In the genomic region with DNA sequence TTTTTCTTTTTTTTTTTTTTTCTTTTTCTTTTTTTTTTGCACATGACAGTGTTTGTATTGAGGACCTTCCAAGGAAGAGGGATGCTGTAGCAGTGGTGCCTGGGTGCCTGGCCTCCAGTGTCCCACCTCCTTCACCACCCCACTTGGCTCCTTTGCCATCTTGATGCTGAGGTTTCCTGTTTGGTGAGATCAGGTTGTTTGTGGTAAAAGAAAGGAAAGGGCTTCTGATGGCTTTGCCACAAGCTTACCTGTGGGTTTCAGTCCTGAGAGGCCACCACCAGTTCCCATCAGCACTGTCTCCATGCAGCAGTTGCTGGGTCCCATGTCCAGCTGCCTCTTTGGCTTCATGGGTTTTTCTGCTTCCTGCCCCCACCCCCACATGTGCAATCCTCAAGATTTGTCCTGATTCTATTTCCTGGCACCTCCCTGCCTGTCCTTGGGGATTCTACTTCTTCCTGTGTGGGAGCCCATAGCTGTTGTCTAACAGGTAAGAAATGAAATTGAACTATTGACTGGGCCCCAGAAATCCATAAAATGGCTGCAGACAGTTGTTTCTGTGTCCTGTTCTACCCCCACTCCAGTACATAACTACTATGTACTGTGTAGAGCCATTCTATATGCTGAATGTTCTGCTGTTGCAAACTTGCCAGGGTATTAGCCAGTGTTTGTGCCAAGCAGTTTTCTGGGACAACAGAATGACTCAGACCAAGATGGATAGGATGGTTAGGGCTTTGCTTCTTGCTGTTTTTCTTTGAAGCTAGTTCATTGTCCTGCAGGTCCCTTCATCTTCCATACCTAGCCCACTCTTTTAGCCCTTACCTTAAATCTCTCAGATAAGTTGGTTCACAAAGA, we compare ENCODE assay signal across 12 cellular contexts. TPM values are rescaled to one million over a fixed set of nuclear protein-coding genes. Genes with fewer than 3 reads are reported as not detected.
DNase-seq lines count a peak whose midpoint lies in the region; ATAC-seq and TF ChIP-seq lines count a peak whose summit lies in the region.
"Had no signal": no experiment of that assay in that cellular context is flagged by ENCODE, and none has a peak within 500 bp of the region (broad histone marks: within the 10 kb centered on the region; RNA-seq: fewer than 3 reads in every experiment).

No MANE protein-coding gene starts in this region.

- peak in 2 of 3 donors; percentile 11 to 54 for DNase-seq in CD4-positive, CD25-positive, alpha-beta regulatory T cell
- no peak for DNase-seq in HFFc6
- DNase-seq in activated naive CD8-positive, alpha-beta T cell treated with anti-CD3 and anti-CD28 coated beads, Interleukin-2, amount 10 ng/mL, durations not matched to agents 7 days and 5 days, result no peak
- DNase-seq in iris pigment epithelial cell (ENCODE audit: low read depth), result peak; percentile 46
- no peak for DNase-seq in NCI-H1417 treated with DMSO at 0.1 percent for 48 hours (lab: John Stamatoyannopoulos, UW)
- DNase-seq in SJCRH30, result no peak
- no peak for DNase-seq in KBM-7
- DNase-seq: activated CD4-positive, alpha-beta T cell treated with anti-CD3 and anti-CD28 coated beads for 48 hours; mucosa of descending colon; sigmoid colon had no signal

- in situ Hi-C loops in KBM-7 (cut with MboI; ENCODE audit: low pct_unique_long_range_greater_than_20kb, low sequenced_read_pairs), result no loop called here

- POLR2A ChIA-PET in activated naive CD8-positive, alpha-beta T cell treated with anti-CD3 and anti-CD28 coated beads, Interleukin-2, amount 10 ng/mL, durations not matched to agents 7 days and 5 days (lab: Charles Lee), result interaction anchor here (0.9 to 2.6 kb wide), 7 partner anchors 10 to 140 kb away, joined by 3 to 11 read pairs (median 5); a partner anchor contains a TSS

- no peak for ATAC-seq in CD4-positive, CD25-positive, alpha-beta regulatory T cell (ENCODE audit: low read depth in 2 of 2)
- peak; percentile 14 for ATAC-seq in activated naive CD8-positive, alpha-beta T cell treated with anti-CD3 and anti-CD28 coated beads, Interleukin-2, amount 10 ng/mL, durations not matched to agents 7 days and 5 days (ENCODE audit: low read depth)
- ATAC-seq in HG02970 (IDR thresholded peaks at IDR 0.05; ENCODE audit: low FRiP score, unreplicated experiment), result no peak
- ATAC-seq: mucosa of descending colon, Right ventricle myocardium inferior had no signal

- peak overlapping the region; percentile 41 for H3K4me3 ChIP-seq in CD4-positive, CD25-positive, alpha-beta regulatory T cell (ENCODE audit: low read depth, low read length)
- no peak overlapping the region for H3K4me3 ChIP-seq in SJCRH30
- H3K4me3 ChIP-seq: mucosa of descending colon, sigmoid colon had no signal

- peaks cover 6 to 54% (median 35%) of the 10 kb centered on the region in 4 donors for H3K4me1 Mint-ChIP-seq in CD4-positive, CD25-positive, alpha-beta regulatory T cell
- peaks cover 51% of the 10 kb centered on the region for H3K4me1 Mint-ChIP-seq in HFFc6 (ENCODE audit: low read depth)
- peaks cover 70% of the 10 kb centered on the region for H3K4me1 Mint-ChIP-seq in activated naive CD8-positive, alpha-beta T cell treated with anti-CD3 and anti-CD28 coated beads, Interleukin-2, amount 10 ng/mL, durations not matched to agents 7 days and 5 days

- H3K36me3 ChIP-seq in CD4-positive, CD25-positive, alpha-beta regulatory T cell (ENCODE audit: control insufficient read depth, insufficient read depth, low read length), result peaks cover 47% of the 10 kb centered on the region
- H3K36me3 ChIP-seq in SJCRH30, result peaks cover 52% of the 10 kb centered on the region

- peak overlapping the region; percentile 20 to 83 (median 82) for H3K27ac Mint-ChIP-seq in CD4-positive, CD25-positive, alpha-beta regulatory T cell
- H3K27ac Mint-ChIP-seq in HFFc6, result peak overlapping the region; percentile 68
- peak overlapping the region; percentile 77 for H3K27ac Mint-ChIP-seq in activated naive CD8-positive, alpha-beta T cell treated with anti-CD3 and anti-CD28 coated beads, Interleukin-2, amount 10 ng/mL, durations not matched to agents 7 days and 5 days

- no peaks in the 10 kb centered on the region for H3K9me3 ChIP-seq in CD4-positive, CD25-positive, alpha-beta regulatory T cell (ENCODE audit: control insufficient read depth in 2 of 2, low read length in 2 of 2)
- no peaks in the 10 kb centered on the region for H3K9me3 ChIP-seq in SJCRH30 (replicated peaks)
- H3K9me3 ChIP-seq: mucosa of descending colon, sigmoid colon had no signal

- H3K4me3 Mint-ChIP-seq in CD4-positive, CD25-positive, alpha-beta regulatory T cell, result peak overlapping the region; percentile 30 to 83 (median 75)
- H3K4me3 Mint-ChIP-seq in HFFc6, result no peak overlapping the region
- peak overlapping the region; percentile 70 for H3K4me3 Mint-ChIP-seq in activated naive CD8-positive, alpha-beta T cell treated with anti-CD3 and anti-CD28 coated beads, Interleukin-2, amount 10 ng/mL, durations not matched to agents 7 days and 5 days

- peak overlapping the region; percentile 5 for H3K27ac ChIP-seq in CD4-positive, CD25-positive, alpha-beta regulatory T cell (ENCODE audit: insufficient read depth, low read length, poor library complexity, severe bottlenecking)
- no peak overlapping the region for H3K27ac ChIP-seq in SJCRH30
- H3K27ac ChIP-seq: sigmoid colon had no signal

- TF ChIP-seq CTCF in HFFc6 (IDR thresholded peaks at IDR 0.05), result no peak

- H3K9me3 Mint-ChIP-seq in CD4-positive, CD25-positive, alpha-beta regulatory T cell, result no peaks in the 10 kb centered on the region
- H3K9me3 Mint-ChIP-seq in HFFc6, result no peaks in the 10 kb centered on the region
- H3K9me3 Mint-ChIP-seq in activated naive CD8-positive, alpha-beta T cell treated with anti-CD3 and anti-CD28 coated beads, Interleukin-2, amount 10 ng/mL, durations not matched to agents 7 days and 5 days, result no peaks in the 10 kb centered on the region

- H3K27me3 ChIP-seq in CD4-positive, CD25-positive, alpha-beta regulatory T cell (ENCODE audit: control insufficient read depth, insufficient read depth, low read length), result no peaks in the 10 kb centered on the region
- no peaks in the 10 kb centered on the region for H3K27me3 ChIP-seq in SJCRH30
- H3K27me3 ChIP-seq: sigmoid colon had no signal

- H3K4me1 ChIP-seq in CD4-positive, CD25-positive, alpha-beta regulatory T cell (ENCODE audit: control insufficient read depth, insufficient read depth, low read length, poor library complexity, severe bottlenecking), result peaks cover 34% of the 10 kb centered on the region
- peaks cover 6% of the 10 kb centered on the region; the same call in 1 of the 2 replicates for H3K4me1 ChIP-seq in SJCRH30

- no peaks in the 10 kb centered on the region for H3K27me3 Mint-ChIP-seq in CD4-positive, CD25-positive, alpha-beta regulatory T cell
- peaks cover 12% of the 10 kb centered on the region for H3K27me3 Mint-ChIP-seq in HFFc6 (ENCODE audit: insufficient read depth)
- H3K27me3 Mint-ChIP-seq in activated naive CD8-positive, alpha-beta T cell treated with anti-CD3 and anti-CD28 coated beads, Interleukin-2, amount 10 ng/mL, durations not matched to agents 7 days and 5 days, result peaks cover 2% of the 10 kb centered on the region

- H3K36me3 Mint-ChIP-seq in CD4-positive, CD25-positive, alpha-beta regulatory T cell, result peaks cover 33% of the 10 kb centered on the region
- peaks cover 43% of the 10 kb centered on the region for H3K36me3 Mint-ChIP-seq in HFFc6 (ENCODE audit: low read depth)
- peaks cover 47% of the 10 kb centered on the region for H3K36me3 Mint-ChIP-seq in activated naive CD8-positive, alpha-beta T cell treated with anti-CD3 and anti-CD28 coated beads, Interleukin-2, amount 10 ng/mL, durations not matched to agents 7 days and 5 days

RNA-seq across cellular contexts. Expression of a gene that starts 4.2 kb away (rescaled TPM):
- total RNA-seq in CD4-positive, CD25-positive, alpha-beta regulatory T cell, result 10.3 TPM
- polyA plus RNA-seq in CD4-positive, CD25-positive, alpha-beta regulatory T cell, result 10 to 100 TPM; 12.0 to 15.5 (median 14.1) TPM
- total RNA-seq in HFFc6 (2021; fragmentation: NEBNext Ultra II Directional; extraction: Animal tissue kit (Norgen Biotek cat#: 25700)), result 10 to 100 TPM; 12.5 to 15.7 (median 15.3) TPM
- total RNA-seq in activated naive CD8-positive, alpha-beta T cell treated with anti-CD3 and anti-CD28 coated beads, Interleukin-2, amount 10 ng/mL, durations not matched to agents 7 days and 5 days, result 10 to 100 TPM; 48.6 to 55.6 TPM
- 8.8 and 11.3 TPM in 2 replicates for total RNA-seq in SJCRH30 (2014; rRNA removed; shearing (Covaris generic))

RNA-seq across cellular contexts. Expression of a gene that starts 9.3 kb away (rescaled TPM):
- 2.7 TPM for total RNA-seq in CD4-positive, CD25-positive, alpha-beta regulatory T cell
- 1 to 10 TPM in 3 of 4 donors, under 1 TPM in 1; 0.68 to 1.8 (median 1.5) TPM for polyA plus RNA-seq in CD4-positive, CD25-positive, alpha-beta regulatory T cell
- total RNA-seq in HFFc6 (2021; fragmentation: NEBNext Ultra II Directional; extraction: Animal tissue kit (Norgen Biotek cat#: 25700)), result 1 to 10 TPM in 5 of 6 experiments, under 1 TPM in 1; 0.81 to 2.4 (median 2.2) TPM
- 1 to 10 TPM; 4.9 to 6.0 TPM for total RNA-seq in activated naive CD8-positive, alpha-beta T cell treated with anti-CD3 and anti-CD28 coated beads, Interleukin-2, amount 10 ng/mL, durations not matched to agents 7 days and 5 days
- 5.6 and 6.1 TPM in 2 replicates for total RNA-seq in SJCRH30 (2014; rRNA removed; shearing (Covaris generic))

RNA-seq across cellular contexts. Expression of a gene that starts 12.7 kb away (rescaled TPM):
- total RNA-seq in CD4-positive, CD25-positive, alpha-beta regulatory T cell, result not detected
- polyA plus RNA-seq in CD4-positive, CD25-positive, alpha-beta regulatory T cell, result under 1 TPM in 1 of 4 donors, not detected in 3; 0.09 TPM
- total RNA-seq in HFFc6 (2021; fragmentation: NEBNext Ultra II Directional; extraction: Animal tissue kit (Norgen Biotek cat#: 25700)), result not detected
- under 1 TPM; 0.17 to 0.22 TPM for total RNA-seq in activated naive CD8-positive, alpha-beta T cell treated with anti-CD3 and anti-CD28 coated beads, Interleukin-2, amount 10 ng/mL, durations not matched to agents 7 days and 5 days
- total RNA-seq in SJCRH30 (2014; rRNA removed; shearing (Covaris generic)), result not detected in 2 replicates
- total RNA-seq: mucosa of descending colon, Right ventricle myocardium inferior, sigmoid colon had no signal

RNA-seq across cellular contexts. Expression of a gene that starts 16.7 kb away (rescaled TPM):
- total RNA-seq in CD4-positive, CD25-positive, alpha-beta regulatory T cell, result 30.9 TPM
- 10 to 100 TPM; 22.4 to 30.0 (median 24.0) TPM for polyA plus RNA-seq in CD4-positive, CD25-positive, alpha-beta regulatory T cell
- total RNA-seq in HFFc6 (2021; fragmentation: NEBNext Ultra II Directional; extraction: Animal tissue kit (Norgen Biotek cat#: 25700)), result 10 to 100 TPM; 89.4 to 95.2 (median 93.0) TPM
- 10 to 100 TPM; 62.5 to 68.8 TPM for total RNA-seq in activated naive CD8-positive, alpha-beta T cell treated with anti-CD3 and anti-CD28 coated beads, Interleukin-2, amount 10 ng/mL, durations not matched to agents 7 days and 5 days
- total RNA-seq in SJCRH30 (2014; rRNA removed; shearing (Covaris generic)), result 82.6 and 83.5 TPM in 2 replicates

RNA-seq across cellular contexts. Expression of a gene that starts 26.0 kb away (rescaled TPM):
- total RNA-seq in CD4-positive, CD25-positive, alpha-beta regulatory T cell, result 14.2 TPM
- 1 to 10 TPM; 4.6 to 6.2 (median 5.5) TPM for polyA plus RNA-seq in CD4-positive, CD25-positive, alpha-beta regulatory T cell
- 10 to 100 TPM; 18.5 to 23.7 (median 20.3) TPM for total RNA-seq in HFFc6 (2021; fragmentation: NEBNext Ultra II Directional; extraction: Animal tissue kit (Norgen Biotek cat#: 25700))
- 10 to 100 TPM; 15.7 to 16.5 TPM for total RNA-seq in activated naive CD8-positive, alpha-beta T cell treated with anti-CD3 and anti-CD28 coated beads, Interleukin-2, amount 10 ng/mL, durations not matched to agents 7 days and 5 days
- total RNA-seq in SJCRH30 (2014; rRNA removed; shearing (Covaris generic)), result 8.7 and 9.9 TPM in 2 replicates

Comparison
In these comparisons a context has a peak if more than half of its experiments do, and no peak if none do; other contexts are left out.
1. DNase-seq: peak in CD4-positive, CD25-positive, alpha-beta regulatory T cell (2 of 3) and iris pigment epithelial cell (single experiment); none in HFFc6 (single experiment), activated naive CD8-positive, alpha-beta T cell treated with anti-CD3 and anti-CD28 coated beads, Interleukin-2, amount 10 ng/mL, durations not matched to agents 7 days and 5 days (single experiment), NCI-H1417 treated with DMSO at 0.1 percent for 48 hours (single experiment), SJCRH30 (0 of 2) and KBM-7 (single experiment).
2. Peak in every context shown above with its lines, with median percentiles within 50 percentile points of each other: H3K27ac Mint-ChIP-seq.